1 cellular context compared by ENCODE assay signal in the genomic region with DNA sequence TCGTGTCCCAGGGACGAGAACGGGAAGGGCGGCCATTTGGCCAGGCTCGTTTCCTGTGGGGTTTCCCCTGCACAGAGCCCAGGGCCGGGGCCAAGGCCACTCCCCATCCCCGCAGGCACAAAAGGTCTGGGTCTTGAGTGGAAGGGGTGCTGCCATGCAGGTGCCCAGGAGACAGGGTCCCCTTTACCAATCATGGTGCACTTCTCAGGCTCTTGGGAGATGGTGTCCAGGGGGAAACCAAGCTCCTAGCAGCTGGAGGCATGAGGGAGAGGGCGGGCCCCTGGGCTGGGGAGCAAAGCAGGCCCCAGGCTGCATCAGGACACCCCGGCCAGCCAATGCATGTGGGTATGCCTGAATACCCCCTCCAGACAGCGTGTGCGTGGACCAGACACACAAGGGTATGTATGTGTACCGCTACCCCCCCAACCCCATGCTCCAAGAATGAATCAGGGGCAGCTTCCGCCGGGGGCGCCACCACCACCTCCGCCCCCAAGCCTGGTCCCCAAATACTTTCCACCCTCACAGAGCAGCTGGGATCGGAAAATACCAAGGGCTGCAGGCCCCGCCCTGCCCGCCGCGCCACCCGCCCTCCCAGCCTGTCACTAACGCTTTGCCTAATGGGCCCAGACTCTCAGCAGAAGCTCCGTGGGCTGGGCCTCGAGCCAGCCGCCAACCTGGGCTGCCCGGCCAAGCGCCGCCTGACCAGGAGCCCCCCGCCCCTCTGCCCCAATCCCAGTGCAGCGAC.
TF ChIP-seq lines count a peak whose summit lies in the region.

No MANE protein-coding gene starts in this region.

TF ChIP-seq in K562, 482 proteins besides CTCF, POLR2A, EP300 and RAD21 (continued from another document and continues in another):
- no peak for TF ChIP-seq NFATC3 (IDR thresholded peaks at IDR 0.05)
- no peak for TF ChIP-seq MYBL2 (IDR thresholded peaks at IDR 0.05; ENCODE audit: low read depth)
- no peak for TF ChIP-seq MYBL2 (CRISPR knock-in tag; IDR thresholded peaks at IDR 0.05; ENCODE audit: borderline replicate concordance)
- TF ChIP-seq CEBPG (CRISPR knock-in tag; IDR thresholded peaks at IDR 0.05), result no peak
- TF ChIP-seq CEBPG (tag; conservative IDR thresholded peaks at IDR 0.05 in 1 of 2, IDR thresholded peaks at IDR 0.05 in 1 of 2), result no peak
- no peak for TF ChIP-seq CEBPB (tag; IDR thresholded peaks at IDR 0.05)
- no peak for TF ChIP-seq NR4A1 (CRISPR knock-in tag; IDR thresholded peaks at IDR 0.05)
- TF ChIP-seq NR4A1 (tag; IDR thresholded peaks at IDR 0.05), result no peak
- TF ChIP-seq GTF2A2 (tag; IDR thresholded peaks at IDR 0.05), result no peak
- TF ChIP-seq PURB (CRISPR knock-in tag; IDR thresholded peaks at IDR 0.05; ENCODE audit: low read depth), result no peak
- TF ChIP-seq JUN (IDR thresholded peaks at IDR 0.05; ENCODE audit: borderline replicate concordance, low read depth, low read length), result no peak
- no peak for TF ChIP-seq JUN (CRISPR knock-in tag; IDR thresholded peaks at IDR 0.05; ENCODE audit: borderline replicate concordance)
- TF ChIP-seq NCOR1 (IDR thresholded peaks at IDR 0.05), result no peak
- TF ChIP-seq HNRNPUL1 (IDR thresholded peaks at IDR 0.05; ENCODE audit: low read length), result no peak
- TF ChIP-seq LEF1 (IDR thresholded peaks at IDR 0.05), result no peak
- peak; percentile 83; the same call in 1 of the 2 replicates for TF ChIP-seq ZNF175 (CRISPR knock-in tag; IDR thresholded peaks at IDR 0.05; ENCODE audit: low read depth)
- TF ChIP-seq MBD2 (IDR thresholded peaks at IDR 0.05; ENCODE audit: borderline replicate concordance, low read depth), result no peak
- TF ChIP-seq KAT8 (IDR thresholded peaks at IDR 0.05; ENCODE audit: low read depth), result peak; percentile 61; the same call in 1 of the 2 replicates
- no peak for TF ChIP-seq ETV5 (CRISPR knock-in tag; IDR thresholded peaks at IDR 0.05; ENCODE audit: low read depth)
- no peak for TF ChIP-seq ELF2 (CRISPR knock-in tag; IDR thresholded peaks at IDR 0.05)
- TF ChIP-seq, protein P1, sequence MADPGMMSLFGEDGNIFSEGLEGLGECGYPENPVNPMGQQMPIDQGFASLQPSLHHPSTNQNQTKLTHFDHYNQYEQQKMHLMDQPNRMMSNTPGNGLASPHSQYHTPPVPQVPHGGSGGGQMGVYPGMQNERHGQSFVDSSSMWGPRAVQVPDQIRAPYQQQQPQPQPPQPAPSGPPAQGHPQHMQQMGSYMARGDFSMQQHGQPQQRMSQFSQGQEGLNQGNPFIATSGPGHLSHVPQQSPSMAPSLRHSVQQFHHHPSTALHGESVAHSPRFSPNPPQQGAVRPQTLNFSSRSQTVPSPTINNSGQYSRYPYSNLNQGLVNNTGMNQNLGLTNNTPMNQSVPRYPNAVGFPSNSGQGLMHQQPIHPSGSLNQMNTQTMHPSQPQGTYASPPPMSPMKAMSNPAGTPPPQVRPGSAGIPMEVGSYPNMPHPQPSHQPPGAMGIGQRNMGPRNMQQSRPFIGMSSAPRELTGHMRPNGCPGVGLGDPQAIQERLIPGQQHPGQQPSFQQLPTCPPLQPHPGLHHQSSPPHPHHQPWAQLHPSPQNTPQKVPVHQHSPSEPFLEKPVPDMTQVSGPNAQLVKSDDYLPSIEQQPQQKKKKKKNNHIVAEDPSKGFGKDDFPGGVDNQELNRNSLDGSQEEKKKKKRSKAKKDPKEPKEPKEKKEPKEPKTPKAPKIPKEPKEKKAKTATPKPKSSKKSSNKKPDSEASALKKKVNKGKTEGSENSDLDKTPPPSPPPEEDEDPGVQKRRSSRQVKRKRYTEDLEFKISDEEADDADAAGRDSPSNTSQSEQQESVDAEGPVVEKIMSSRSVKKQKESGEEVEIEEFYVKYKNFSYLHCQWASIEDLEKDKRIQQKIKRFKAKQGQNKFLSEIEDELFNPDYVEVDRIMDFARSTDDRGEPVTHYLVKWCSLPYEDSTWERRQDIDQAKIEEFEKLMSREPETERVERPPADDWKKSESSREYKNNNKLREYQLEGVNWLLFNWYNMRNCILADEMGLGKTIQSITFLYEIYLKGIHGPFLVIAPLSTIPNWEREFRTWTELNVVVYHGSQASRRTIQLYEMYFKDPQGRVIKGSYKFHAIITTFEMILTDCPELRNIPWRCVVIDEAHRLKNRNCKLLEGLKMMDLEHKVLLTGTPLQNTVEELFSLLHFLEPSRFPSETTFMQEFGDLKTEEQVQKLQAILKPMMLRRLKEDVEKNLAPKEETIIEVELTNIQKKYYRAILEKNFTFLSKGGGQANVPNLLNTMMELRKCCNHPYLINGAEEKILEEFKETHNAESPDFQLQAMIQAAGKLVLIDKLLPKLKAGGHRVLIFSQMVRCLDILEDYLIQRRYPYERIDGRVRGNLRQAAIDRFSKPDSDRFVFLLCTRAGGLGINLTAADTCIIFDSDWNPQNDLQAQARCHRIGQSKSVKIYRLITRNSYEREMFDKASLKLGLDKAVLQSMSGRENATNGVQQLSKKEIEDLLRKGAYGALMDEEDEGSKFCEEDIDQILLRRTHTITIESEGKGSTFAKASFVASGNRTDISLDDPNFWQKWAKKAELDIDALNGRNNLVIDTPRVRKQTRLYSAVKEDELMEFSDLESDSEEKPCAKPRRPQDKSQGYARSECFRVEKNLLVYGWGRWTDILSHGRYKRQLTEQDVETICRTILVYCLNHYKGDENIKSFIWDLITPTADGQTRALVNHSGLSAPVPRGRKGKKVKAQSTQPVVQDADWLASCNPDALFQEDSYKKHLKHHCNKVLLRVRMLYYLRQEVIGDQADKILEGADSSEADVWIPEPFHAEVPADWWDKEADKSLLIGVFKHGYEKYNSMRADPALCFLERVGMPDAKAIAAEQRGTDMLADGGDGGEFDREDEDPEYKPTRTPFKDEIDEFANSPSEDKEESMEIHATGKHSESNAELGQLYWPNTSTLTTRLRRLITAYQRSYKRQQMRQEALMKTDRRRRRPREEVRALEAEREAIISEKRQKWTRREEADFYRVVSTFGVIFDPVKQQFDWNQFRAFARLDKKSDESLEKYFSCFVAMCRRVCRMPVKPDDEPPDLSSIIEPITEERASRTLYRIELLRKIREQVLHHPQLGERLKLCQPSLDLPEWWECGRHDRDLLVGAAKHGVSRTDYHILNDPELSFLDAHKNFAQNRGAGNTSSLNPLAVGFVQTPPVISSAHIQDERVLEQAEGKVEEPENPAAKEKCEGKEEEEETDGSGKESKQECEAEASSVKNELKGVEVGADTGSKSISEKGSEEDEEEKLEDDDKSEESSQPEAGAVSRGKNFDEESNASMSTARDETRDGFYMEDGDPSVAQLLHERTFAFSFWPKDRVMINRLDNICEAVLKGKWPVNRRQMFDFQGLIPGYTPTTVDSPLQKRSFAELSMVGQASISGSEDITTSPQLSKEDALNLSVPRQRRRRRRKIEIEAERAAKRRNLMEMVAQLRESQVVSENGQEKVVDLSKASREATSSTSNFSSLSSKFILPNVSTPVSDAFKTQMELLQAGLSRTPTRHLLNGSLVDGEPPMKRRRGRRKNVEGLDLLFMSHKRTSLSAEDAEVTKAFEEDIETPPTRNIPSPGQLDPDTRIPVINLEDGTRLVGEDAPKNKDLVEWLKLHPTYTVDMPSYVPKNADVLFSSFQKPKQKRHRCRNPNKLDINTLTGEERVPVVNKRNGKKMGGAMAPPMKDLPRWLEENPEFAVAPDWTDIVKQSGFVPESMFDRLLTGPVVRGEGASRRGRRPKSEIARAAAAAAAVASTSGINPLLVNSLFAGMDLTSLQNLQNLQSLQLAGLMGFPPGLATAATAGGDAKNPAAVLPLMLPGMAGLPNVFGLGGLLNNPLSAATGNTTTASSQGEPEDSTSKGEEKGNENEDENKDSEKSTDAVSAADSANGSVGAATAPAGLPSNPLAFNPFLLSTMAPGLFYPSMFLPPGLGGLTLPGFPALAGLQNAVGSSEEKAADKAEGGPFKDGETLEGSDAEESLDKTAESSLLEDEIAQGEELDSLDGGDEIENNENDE (IDR thresholded peaks at IDR 0.05; ENCODE audit: low read depth, low read length), result no peak
- peak; percentile 76 for TF ChIP-seq POLR2B (IDR thresholded peaks at IDR 0.05; ENCODE audit: low read depth, partially characterized antibody)
- TF ChIP-seq ZNF780A (CRISPR knock-in tag; IDR thresholded peaks at IDR 0.05), result 0 out of 2 replicates have a peak, but pooled peaks have one; percentile 53
- no peak for TF ChIP-seq SMC3 (conservative IDR thresholded peaks at IDR 0.05; ENCODE audit: insufficient read depth, low read depth, low read length)
- no peak for TF ChIP-seq SIN3B (IDR thresholded peaks at IDR 0.05; ENCODE audit: low read depth)
- TF ChIP-seq, protein P2, sequence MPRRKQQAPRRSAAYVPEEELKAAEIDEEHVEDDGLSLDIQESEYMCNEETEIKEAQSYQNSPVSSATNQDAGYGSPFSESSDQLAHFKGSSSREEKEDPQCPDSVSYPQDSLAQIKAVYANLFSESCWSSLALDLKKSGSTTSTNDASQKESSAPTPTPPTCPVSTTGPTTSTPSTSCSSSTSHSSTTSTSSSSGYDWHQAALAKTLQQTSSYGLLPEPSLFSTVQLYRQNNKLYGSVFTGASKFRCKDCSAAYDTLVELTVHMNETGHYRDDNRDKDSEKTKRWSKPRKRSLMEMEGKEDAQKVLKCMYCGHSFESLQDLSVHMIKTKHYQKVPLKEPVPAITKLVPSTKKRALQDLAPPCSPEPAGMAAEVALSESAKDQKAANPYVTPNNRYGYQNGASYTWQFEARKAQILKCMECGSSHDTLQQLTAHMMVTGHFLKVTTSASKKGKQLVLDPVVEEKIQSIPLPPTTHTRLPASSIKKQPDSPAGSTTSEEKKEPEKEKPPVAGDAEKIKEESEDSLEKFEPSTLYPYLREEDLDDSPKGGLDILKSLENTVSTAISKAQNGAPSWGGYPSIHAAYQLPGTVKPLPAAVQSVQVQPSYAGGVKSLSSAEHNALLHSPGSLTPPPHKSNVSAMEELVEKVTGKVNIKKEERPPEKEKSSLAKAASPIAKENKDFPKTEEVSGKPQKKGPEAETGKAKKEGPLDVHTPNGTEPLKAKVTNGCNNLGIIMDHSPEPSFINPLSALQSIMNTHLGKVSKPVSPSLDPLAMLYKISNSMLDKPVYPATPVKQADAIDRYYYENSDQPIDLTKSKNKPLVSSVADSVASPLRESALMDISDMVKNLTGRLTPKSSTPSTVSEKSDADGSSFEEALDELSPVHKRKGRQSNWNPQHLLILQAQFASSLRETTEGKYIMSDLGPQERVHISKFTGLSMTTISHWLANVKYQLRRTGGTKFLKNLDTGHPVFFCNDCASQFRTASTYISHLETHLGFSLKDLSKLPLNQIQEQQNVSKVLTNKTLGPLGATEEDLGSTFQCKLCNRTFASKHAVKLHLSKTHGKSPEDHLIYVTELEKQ (CRISPR knock-in tag; IDR thresholded peaks at IDR 0.05), result no peak
- 0 out of 2 replicates have a peak, but pooled peaks have one; percentile 84 for TF ChIP-seq ZNF282 (CRISPR knock-in tag; IDR thresholded peaks at IDR 0.05)
- TF ChIP-seq CBFA2T2 (conservative IDR thresholded peaks at IDR 0.05), result no peak
- TF ChIP-seq, protein P3, sequence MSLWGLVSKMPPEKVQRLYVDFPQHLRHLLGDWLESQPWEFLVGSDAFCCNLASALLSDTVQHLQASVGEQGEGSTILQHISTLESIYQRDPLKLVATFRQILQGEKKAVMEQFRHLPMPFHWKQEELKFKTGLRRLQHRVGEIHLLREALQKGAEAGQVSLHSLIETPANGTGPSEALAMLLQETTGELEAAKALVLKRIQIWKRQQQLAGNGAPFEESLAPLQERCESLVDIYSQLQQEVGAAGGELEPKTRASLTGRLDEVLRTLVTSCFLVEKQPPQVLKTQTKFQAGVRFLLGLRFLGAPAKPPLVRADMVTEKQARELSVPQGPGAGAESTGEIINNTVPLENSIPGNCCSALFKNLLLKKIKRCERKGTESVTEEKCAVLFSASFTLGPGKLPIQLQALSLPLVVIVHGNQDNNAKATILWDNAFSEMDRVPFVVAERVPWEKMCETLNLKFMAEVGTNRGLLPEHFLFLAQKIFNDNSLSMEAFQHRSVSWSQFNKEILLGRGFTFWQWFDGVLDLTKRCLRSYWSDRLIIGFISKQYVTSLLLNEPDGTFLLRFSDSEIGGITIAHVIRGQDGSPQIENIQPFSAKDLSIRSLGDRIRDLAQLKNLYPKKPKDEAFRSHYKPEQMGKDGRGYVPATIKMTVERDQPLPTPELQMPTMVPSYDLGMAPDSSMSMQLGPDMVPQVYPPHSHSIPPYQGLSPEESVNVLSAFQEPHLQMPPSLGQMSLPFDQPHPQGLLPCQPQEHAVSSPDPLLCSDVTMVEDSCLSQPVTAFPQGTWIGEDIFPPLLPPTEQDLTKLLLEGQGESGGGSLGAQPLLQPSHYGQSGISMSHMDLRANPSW (CRISPR knock-in tag; IDR thresholded peaks at IDR 0.05), result 0 out of 2 replicates have a peak, but pooled peaks have one; percentile 46
- no peak for TF ChIP-seq ZNF699 (CRISPR knock-in tag; IDR thresholded peaks at IDR 0.05; ENCODE audit: insufficient replicate concordance)
- TF ChIP-seq ZSCAN29 (IDR thresholded peaks at IDR 0.05), result no peak
- TF ChIP-seq ZNF134 (CRISPR knock-in tag; conservative IDR thresholded peaks at IDR 0.05), result no peak
- no peak for TF ChIP-seq MTA1 (IDR thresholded peaks at IDR 0.05; ENCODE audit: borderline replicate concordance)
- TF ChIP-seq, protein P4, sequence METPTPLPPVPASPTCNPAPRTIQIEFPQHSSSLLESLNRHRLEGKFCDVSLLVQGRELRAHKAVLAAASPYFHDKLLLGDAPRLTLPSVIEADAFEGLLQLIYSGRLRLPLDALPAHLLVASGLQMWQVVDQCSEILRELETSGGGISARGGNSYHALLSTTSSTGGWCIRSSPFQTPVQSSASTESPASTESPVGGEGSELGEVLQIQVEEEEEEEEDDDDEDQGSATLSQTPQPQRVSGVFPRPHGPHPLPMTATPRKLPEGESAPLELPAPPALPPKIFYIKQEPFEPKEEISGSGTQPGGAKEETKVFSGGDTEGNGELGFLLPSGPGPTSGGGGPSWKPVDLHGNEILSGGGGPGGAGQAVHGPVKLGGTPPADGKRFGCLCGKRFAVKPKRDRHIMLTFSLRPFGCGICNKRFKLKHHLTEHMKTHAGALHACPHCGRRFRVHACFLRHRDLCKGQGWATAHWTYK (CRISPR knock-in tag; IDR thresholded peaks at IDR 0.05), result peak; percentile 77
- no peak for TF ChIP-seq STAG1 (CRISPR knock-in tag; IDR thresholded peaks at IDR 0.05; ENCODE audit: borderline replicate concordance)
- TF ChIP-seq XRCC5 (IDR thresholded peaks at IDR 0.05; ENCODE audit: low read depth, low read length), result no peak
- TF ChIP-seq, protein P5, sequence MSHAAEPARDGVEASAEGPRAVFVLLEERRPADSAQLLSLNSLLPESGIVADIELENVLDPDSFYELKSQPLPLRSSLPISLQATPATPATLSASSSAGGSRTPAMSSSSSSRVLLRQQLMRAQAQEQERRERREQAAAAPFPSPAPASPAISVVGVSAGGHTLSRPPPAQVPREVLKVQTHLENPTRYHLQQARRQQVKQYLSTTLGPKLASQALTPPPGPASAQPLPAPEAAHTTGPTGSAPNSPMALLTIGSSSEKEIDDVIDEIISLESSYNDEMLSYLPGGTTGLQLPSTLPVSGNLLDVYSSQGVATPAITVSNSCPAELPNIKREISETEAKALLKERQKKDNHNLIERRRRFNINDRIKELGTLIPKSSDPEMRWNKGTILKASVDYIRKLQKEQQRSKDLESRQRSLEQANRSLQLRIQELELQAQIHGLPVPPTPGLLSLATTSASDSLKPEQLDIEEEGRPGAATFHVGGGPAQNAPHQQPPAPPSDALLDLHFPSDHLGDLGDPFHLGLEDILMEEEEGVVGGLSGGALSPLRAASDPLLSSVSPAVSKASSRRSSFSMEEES (CRISPR knock-in tag; IDR thresholded peaks at IDR 0.05), result no peak
- no peak for TF ChIP-seq KDM4B (IDR thresholded peaks at IDR 0.05; ENCODE audit: borderline replicate concordance in 2 of 2, low read depth in 1 of 2)
